In the genomic region with DNA sequence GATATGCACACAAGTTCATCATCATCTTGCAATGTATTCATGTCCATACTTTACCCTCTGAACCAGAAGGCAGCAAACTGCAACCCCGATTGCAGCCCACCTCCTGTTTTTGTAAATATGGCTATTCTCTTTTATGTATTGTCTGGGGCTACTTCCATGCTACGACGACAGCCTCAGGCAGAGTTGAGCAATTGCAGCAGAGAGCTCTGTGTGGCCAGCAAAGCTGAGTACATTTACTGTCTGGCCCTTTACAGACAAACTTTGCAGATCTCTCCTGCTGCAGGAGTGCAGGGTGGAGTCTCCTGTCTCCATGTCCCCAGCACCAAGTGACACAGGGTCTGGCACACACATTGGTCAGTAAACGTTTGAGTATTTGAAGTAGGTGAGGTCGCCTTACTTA, we compare ENCODE assay signal across 9 cellular contexts. TPM values are rescaled to one million over a fixed set of nuclear protein-coding genes. Genes with fewer than 3 reads are reported as not detected.
A peak's percentile ranks its signal among the peaks of the same experiment; 100 is the strongest.
DNase-seq lines count a peak whose midpoint lies in the region; ATAC-seq and TF ChIP-seq lines count a peak whose summit lies in the region.
"Had no signal": no experiment of that assay in that cellular context is flagged by ENCODE, and none has a peak within 500 bp of the region (broad histone marks: within the 10 kb centered on the region; RNA-seq: fewer than 3 reads in every experiment).

No MANE protein-coding gene starts in this region.

- DNase-seq in NCI-H748 (lab: John Stamatoyannopoulos, UW; ENCODE audit: unreplicated experiment), result peak; percentile 17
- no peak for DNase-seq in NCI-H748 treated with DMSO at 0.1 percent for 48 hours (lab: John Stamatoyannopoulos, UW)
- DNase-seq in activated B cell treated with CpG ODN at 0.5 μM for 24 hours, result no peak
- no peak for DNase-seq in heart left ventricle
- DNase-seq in HT-29 (ENCODE audit: low spot score), result no peak
- no peak for DNase-seq in NCI-H1436 (lab: John Stamatoyannopoulos, UW)
- no peak for DNase-seq in SHP77 treated with DMSO at 0.1 percent for 48 hours (lab: John Stamatoyannopoulos, UW)
- DNase-seq: NCI-H524 treated with DMSO at 0.1 percent for 48 hours had no signal

- H3K9me3 Mint-ChIP-seq in activated B cell treated with CpG ODN at 0.5 μM for 24 hours, result no peaks in the 10 kb centered on the region

- CTCF ChIA-PET in activated B cell treated with CpG ODN at 0.5 μM for 24 hours (lab: Charles Lee), result no interaction called here

- no peak overlapping the region for H3K9ac ChIP-seq in skeletal muscle satellite cell (ENCODE audit: low read depth, low read length)

- no peak for ATAC-seq in activated B cell treated with CpG ODN at 0.5 μM for 24 hours (ENCODE audit: low read depth)
- ATAC-seq in heart left ventricle, result peak in 3 of 4 donors; percentile 14 to 62 (median 29)

- peak overlapping the region; percentile 40 for H3K4me2 ChIP-seq in skeletal muscle satellite cell (ENCODE audit: low read length)

- peaks cover 0 to 13% (median 0%) of the 10 kb centered on the region in 9 donors for H3K36me3 ChIP-seq in heart left ventricle
- H3K36me3 ChIP-seq in skeletal muscle satellite cell (ENCODE audit: insufficient read depth, low read length), result peaks cover 17% of the 10 kb centered on the region

- peak overlapping the region; percentile 50 for H3K27ac Mint-ChIP-seq in activated B cell treated with CpG ODN at 0.5 μM for 24 hours

- WGBS in heart left ventricle, 4 donors, result 16 to 25% (median 25%) methylated on average over 5 of the region's 5 CpGs

- no peak overlapping the region for H3K4me3 ChIP-seq in heart left ventricle
- H3K4me3 ChIP-seq in skeletal muscle satellite cell (ENCODE audit: low read length), result no peak overlapping the region

- H3K9me3 ChIP-seq in heart left ventricle (no peaks in the 10 kb centered on the region), skeletal muscle satellite cell (replicated peaks; ENCODE audit: low read length) (no peaks in the 10 kb centered on the region)

- H3K27me3 ChIP-seq in heart left ventricle (no peaks in the 10 kb centered on the region), skeletal muscle satellite cell (ENCODE audit: control insufficient read depth, insufficient read depth, low read length) (no peaks in the 10 kb centered on the region)

- no peak overlapping the region for H3K4me3 Mint-ChIP-seq in activated B cell treated with CpG ODN at 0.5 μM for 24 hours

- H3K4me1 ChIP-seq in heart left ventricle (peaks cover 31 to 91% (median 78%) of the 10 kb centered on the region in 12 donors), skeletal muscle satellite cell (ENCODE audit: control insufficient read depth, insufficient read depth, low read length) (peaks cover 66% of the 10 kb centered on the region)

- peaks cover 38% of the 10 kb centered on the region for H3K36me3 Mint-ChIP-seq in activated B cell treated with CpG ODN at 0.5 μM for 24 hours (ENCODE audit: low read depth)

- peak overlapping the region in 5 of 12 donors; percentile 12 to 76 (median 70) for H3K27ac ChIP-seq in heart left ventricle

- H3K4me1 Mint-ChIP-seq in activated B cell treated with CpG ODN at 0.5 μM for 24 hours, result peaks cover 74% of the 10 kb centered on the region

- TF ChIP-seq POLR2A in heart left ventricle (IDR thresholded peaks at IDR 0.05), result no peak

- TF ChIP-seq CTCF in activated B cell treated with CpG ODN at 0.5 μM for 24 hours (IDR thresholded peaks at IDR 0.05) (no peak), heart left ventricle (IDR thresholded peaks at IDR 0.05) (peak in 3 of 12 donors; percentile 8 to 38 (median 23))

- H3K27me3 Mint-ChIP-seq in activated B cell treated with CpG ODN at 0.5 μM for 24 hours, result no peaks in the 10 kb centered on the region

- intact Hi-C loops in activated B cell treated with CpG ODN at 0.5 μM for 24 hours (cut with micrococcal nuclease) (no loop called here), heart left ventricle (cut with DNase I) (no loop called here)

- POLR2A ChIA-PET in activated B cell treated with CpG ODN at 0.5 μM for 24 hours (lab: Charles Lee), result no interaction called here

RNA-seq across cellular contexts. Expression of gene PRRC2B, which starts 27.0 kb away (rescaled TPM):
- total RNA-seq in activated B cell treated with CpG ODN at 0.5 μM for 24 hours (170 and 206 TPM in 2 replicates), heart left ventricle (100 to 1,000 TPM in 8 of 9 donors, 10 to 100 TPM in 1; 88.2 to 193 (median 126) TPM)
- 10 to 100 TPM; 59.9 to 71.2 TPM for polyA plus RNA-seq in heart left ventricle
- total RNA-seq in skeletal muscle satellite cell (2012; rRNA removed), result 51.7 and 54.2 TPM in 2 replicates
- total RNA-seq in HT-29 (2014; rRNA removed; shearing (Covaris generic)), result 96.5 and 106 TPM in 2 replicates
